In the genomic region with DNA sequence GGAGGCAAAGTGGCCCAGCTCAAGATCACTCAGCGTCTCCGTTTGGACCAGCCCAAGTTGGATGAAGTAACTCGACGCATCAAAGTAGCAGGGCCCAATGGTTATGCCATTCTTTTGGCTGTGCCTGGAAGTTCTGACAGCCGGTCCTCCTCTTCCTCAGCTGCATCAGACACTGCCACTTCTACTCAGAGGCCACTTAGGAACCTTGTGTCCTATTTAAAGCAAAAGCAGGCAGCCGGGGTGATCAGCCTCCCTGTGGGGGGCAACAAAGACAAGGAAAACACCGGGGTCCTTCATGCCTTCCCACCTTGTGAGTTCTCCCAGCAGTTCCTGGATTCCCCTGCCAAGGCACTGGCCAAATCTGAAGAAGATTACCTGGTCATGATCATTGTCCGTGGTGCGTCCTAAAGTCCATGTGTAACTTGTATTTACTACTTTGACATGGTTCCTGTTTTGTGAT, we compare ENCODE assay signal across 3 cellular contexts.
TF ChIP-seq lines count a peak whose summit lies in the region.

No MANE protein-coding gene starts in this region.

TF ChIP-seq in SK-N-SH, 30 proteins besides CTCF, POLR2A, EP300 and RAD21 (continues in another document):
- TF ChIP-seq, protein P1, sequence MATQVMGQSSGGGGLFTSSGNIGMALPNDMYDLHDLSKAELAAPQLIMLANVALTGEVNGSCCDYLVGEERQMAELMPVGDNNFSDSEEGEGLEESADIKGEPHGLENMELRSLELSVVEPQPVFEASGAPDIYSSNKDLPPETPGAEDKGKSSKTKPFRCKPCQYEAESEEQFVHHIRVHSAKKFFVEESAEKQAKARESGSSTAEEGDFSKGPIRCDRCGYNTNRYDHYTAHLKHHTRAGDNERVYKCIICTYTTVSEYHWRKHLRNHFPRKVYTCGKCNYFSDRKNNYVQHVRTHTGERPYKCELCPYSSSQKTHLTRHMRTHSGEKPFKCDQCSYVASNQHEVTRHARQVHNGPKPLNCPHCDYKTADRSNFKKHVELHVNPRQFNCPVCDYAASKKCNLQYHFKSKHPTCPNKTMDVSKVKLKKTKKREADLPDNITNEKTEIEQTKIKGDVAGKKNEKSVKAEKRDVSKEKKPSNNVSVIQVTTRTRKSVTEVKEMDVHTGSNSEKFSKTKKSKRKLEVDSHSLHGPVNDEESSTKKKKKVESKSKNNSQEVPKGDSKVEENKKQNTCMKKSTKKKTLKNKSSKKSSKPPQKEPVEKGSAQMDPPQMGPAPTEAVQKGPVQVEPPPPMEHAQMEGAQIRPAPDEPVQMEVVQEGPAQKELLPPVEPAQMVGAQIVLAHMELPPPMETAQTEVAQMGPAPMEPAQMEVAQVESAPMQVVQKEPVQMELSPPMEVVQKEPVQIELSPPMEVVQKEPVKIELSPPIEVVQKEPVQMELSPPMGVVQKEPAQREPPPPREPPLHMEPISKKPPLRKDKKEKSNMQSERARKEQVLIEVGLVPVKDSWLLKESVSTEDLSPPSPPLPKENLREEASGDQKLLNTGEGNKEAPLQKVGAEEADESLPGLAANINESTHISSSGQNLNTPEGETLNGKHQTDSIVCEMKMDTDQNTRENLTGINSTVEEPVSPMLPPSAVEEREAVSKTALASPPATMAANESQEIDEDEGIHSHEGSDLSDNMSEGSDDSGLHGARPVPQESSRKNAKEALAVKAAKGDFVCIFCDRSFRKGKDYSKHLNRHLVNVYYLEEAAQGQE (IDR thresholded peaks at IDR 0.05; ENCODE audit: low read depth, low read length): no peak
- TF ChIP-seq SMC3 (IDR thresholded peaks at IDR 0.05; ENCODE audit: low read depth, low read length) (no peak), RFX5 (IDR thresholded peaks at IDR 0.05; ENCODE audit: low read length) (no peak), SIN3A (IDR thresholded peaks at IDR 0.05; ENCODE audit: borderline replicate concordance, low read depth, low read length) (no peak), GATA2 (CRISPR knock-in tag; IDR thresholded peaks at IDR 0.05) (no peak), GABPA (IDR thresholded peaks at IDR 0.05; ENCODE audit: low read depth) (no peak)
- TF ChIP-seq, protein P2, sequence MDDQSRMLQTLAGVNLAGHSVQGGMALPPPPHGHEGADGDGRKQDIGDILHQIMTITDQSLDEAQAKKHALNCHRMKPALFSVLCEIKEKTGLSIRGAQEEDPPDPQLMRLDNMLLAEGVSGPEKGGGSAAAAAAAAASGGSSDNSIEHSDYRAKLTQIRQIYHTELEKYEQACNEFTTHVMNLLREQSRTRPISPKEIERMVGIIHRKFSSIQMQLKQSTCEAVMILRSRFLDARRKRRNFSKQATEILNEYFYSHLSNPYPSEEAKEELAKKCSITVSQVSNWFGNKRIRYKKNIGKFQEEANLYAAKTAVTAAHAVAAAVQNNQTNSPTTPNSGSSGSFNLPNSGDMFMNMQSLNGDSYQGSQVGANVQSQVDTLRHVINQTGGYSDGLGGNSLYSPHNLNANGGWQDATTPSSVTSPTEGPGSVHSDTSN (IDR thresholded peaks at IDR 0.05): no peak
- TF ChIP-seq, protein P3, sequence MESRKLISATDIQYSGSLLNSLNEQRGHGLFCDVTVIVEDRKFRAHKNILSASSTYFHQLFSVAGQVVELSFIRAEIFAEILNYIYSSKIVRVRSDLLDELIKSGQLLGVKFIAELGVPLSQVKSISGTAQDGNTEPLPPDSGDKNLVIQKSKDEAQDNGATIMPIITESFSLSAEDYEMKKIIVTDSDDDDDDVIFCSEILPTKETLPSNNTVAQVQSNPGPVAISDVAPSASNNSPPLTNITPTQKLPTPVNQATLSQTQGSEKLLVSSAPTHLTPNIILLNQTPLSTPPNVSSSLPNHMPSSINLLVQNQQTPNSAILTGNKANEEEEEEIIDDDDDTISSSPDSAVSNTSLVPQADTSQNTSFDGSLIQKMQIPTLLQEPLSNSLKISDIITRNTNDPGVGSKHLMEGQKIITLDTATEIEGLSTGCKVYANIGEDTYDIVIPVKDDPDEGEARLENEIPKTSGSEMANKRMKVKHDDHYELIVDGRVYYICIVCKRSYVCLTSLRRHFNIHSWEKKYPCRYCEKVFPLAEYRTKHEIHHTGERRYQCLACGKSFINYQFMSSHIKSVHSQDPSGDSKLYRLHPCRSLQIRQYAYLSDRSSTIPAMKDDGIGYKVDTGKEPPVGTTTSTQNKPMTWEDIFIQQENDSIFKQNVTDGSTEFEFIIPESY (IDR thresholded peaks at IDR 0.05; ENCODE audit: borderline replicate concordance, low read depth): no peak

TF ChIP-seq in SK-N-SH treated with all-trans-retinoic acid at 6 μM for 48 hours, 23 proteins besides CTCF, POLR2A, EP300 and RAD21:
- TF ChIP-seq ESRRG (CRISPR knock-in tag; IDR thresholded peaks at IDR 0.05) (no peak), ZC3H10 (CRISPR knock-in tag; IDR thresholded peaks at IDR 0.05) (no peak), ZFP30 (CRISPR knock-in tag; IDR thresholded peaks at IDR 0.05) (no peak), GLIS3 (CRISPR knock-in tag; IDR thresholded peaks at IDR 0.05) (no peak), SNAI2 (CRISPR knock-in tag; IDR thresholded peaks at IDR 0.05) (no peak), ISL1 (CRISPR knock-in tag; IDR thresholded peaks at IDR 0.05) (no peak)
- TF ChIP-seq, protein P4, sequence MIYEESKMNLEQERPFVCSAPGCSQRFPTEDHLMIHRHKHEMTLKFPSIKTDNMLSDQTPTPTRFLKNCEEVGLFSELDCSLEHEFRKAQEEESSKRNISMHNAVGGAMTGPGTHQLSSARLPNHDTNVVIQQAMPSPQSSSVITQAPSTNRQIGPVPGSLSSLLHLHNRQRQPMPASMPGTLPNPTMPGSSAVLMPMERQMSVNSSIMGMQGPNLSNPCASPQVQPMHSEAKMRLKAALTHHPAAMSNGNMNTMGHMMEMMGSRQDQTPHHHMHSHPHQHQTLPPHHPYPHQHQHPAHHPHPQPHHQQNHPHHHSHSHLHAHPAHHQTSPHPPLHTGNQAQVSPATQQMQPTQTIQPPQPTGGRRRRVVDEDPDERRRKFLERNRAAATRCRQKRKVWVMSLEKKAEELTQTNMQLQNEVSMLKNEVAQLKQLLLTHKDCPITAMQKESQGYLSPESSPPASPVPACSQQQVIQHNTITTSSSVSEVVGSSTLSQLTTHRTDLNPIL (CRISPR knock-in tag; IDR thresholded peaks at IDR 0.05; ENCODE audit: low read depth): no peak

TF ChIP-seq in endothelial cell of umbilical vein, 7 proteins besides CTCF, POLR2A, EP300 and RAD21:
- TF ChIP-seq JUN (IDR thresholded peaks at IDR 0.05; ENCODE audit: borderline replicate concordance, insufficient read depth, insufficient read length, low read depth) (no peak), FOS (IDR thresholded peaks at IDR 0.05; ENCODE audit: borderline replicate concordance, insufficient read depth, low read length) (no peak), GATA2 (IDR thresholded peaks at IDR 0.05; ENCODE audit: insufficient read depth, insufficient read length, low read depth, low read length) (no peak), POLR2AphosphoS5 (IDR thresholded peaks at IDR 0.05; ENCODE audit: insufficient read depth, low read depth, low read length) (no peak), MYC (IDR thresholded peaks at IDR 0.05; ENCODE audit: low read depth, low read length) (no peak), EZH2 (IDR thresholded peaks at IDR 0.05; ENCODE audit: borderline replicate concordance, low read depth, low read length, severe bottlenecking) (no peak)
- TF ChIP-seq, protein P5, sequence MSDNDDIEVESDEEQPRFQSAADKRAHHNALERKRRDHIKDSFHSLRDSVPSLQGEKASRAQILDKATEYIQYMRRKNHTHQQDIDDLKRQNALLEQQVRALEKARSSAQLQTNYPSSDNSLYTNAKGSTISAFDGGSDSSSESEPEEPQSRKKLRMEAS (IDR thresholded peaks at IDR 0.05; ENCODE audit: insufficient read depth, insufficient read length): no peak
